Comparison of ENCODE assay signal across 9 cellular contexts in genomic region chr19:44746616-44746945, GRCh38. TPM values are rescaled to one million over a fixed set of nuclear protein-coding genes. Genes with fewer than 3 reads are reported as not detected.
DNase-seq lines count a peak whose midpoint lies in the region; ATAC-seq and TF ChIP-seq lines count a peak whose summit lies in the region.
"Had no signal": no experiment of that assay in that cellular context is flagged by ENCODE, and none has a peak within 500 bp of the region (broad histone marks: within the 10 kb centered on the region; RNA-seq: fewer than 3 reads in every experiment).

No MANE protein-coding gene starts in this region.

- POLR2A ChIA-PET in naive thymus-derived CD4-positive, alpha-beta T cell (lab: Charles Lee) = no interaction called here

- no peaks in the 10 kb centered on the region for H3K27me3 ChIP-seq in heart right ventricle
- H3K27me3 ChIP-seq in naive thymus-derived CD4-positive, alpha-beta T cell (ENCODE audit: control insufficient read depth in 2 of 2, insufficient read depth in 2 of 2, low read length in 2 of 2) = no peaks in the 10 kb centered on the region

- peak overlapping the region in 2 of 10 donors; percentile 91 to 92 for H3K4me3 ChIP-seq in heart right ventricle
- no peak overlapping the region for H3K4me3 ChIP-seq in naive thymus-derived CD4-positive, alpha-beta T cell (ENCODE audit: low read length)
- no peak overlapping the region for H3K4me3 ChIP-seq in urinary bladder (ENCODE audit: low read depth, low read length)

- H3K27ac Mint-ChIP-seq in brain = peak overlapping the region in 1 of 5 experiments; percentile 95
- peak overlapping the region; percentile 87 to 95 (median 93) for H3K27ac Mint-ChIP-seq in naive thymus-derived CD4-positive, alpha-beta T cell

- H3K9me3 ChIP-seq in heart right ventricle = no peaks in the 10 kb centered on the region
- no peaks in the 10 kb centered on the region for H3K9me3 ChIP-seq in naive thymus-derived CD4-positive, alpha-beta T cell (ENCODE audit: control insufficient read depth in 2 of 3, low read length in 3 of 3)

- H3K4me3 Mint-ChIP-seq in brain = peak overlapping the region; percentile 71 to 87 (median 75)
- H3K4me3 Mint-ChIP-seq in naive thymus-derived CD4-positive, alpha-beta T cell = peak overlapping the region; percentile 33 to 95 (median 91)

- 68 to 72% methylated on average over 5 of the region's 5 CpGs for WGBS in heart right ventricle, 2 donors
- 73% methylated on average over 5 of the region's 5 CpGs for WGBS in urinary bladder

- H3K4me1 ChIP-seq in heart right ventricle (peaks cover 22 to 86% (median 75%) of the 10 kb centered on the region in 9 donors), urinary bladder (ENCODE audit: insufficient read depth) (no peaks in the 10 kb centered on the region)
- H3K4me1 ChIP-seq in naive thymus-derived CD4-positive, alpha-beta T cell (ENCODE audit: control insufficient read depth in 2 of 2, insufficient read depth in 2 of 2, low read length in 2 of 2) = peaks cover 18 to 27% of the 10 kb centered on the region in 2 donors

- intact Hi-C loops in heart right ventricle (cut with DNase I) (no loop called here), left ventricle myocardium superior (cut with micrococcal nuclease) (no loop called here)
- intact Hi-C loops in naive thymus-derived CD4-positive, alpha-beta T cell (cut with micrococcal nuclease) = loop anchor here in 1 of 2 donors (5.0 kb wide), 2 partner anchors 346 to 731 kb away; partner anchors contain the start of gene PPP1R37

- peaks cover 41% of the 10 kb centered on the region for H3K4me1 Mint-ChIP-seq in brain
- peaks cover 30 to 54% (median 49%) of the 10 kb centered on the region in 7 donors for H3K4me1 Mint-ChIP-seq in naive thymus-derived CD4-positive, alpha-beta T cell

- peaks cover 0 to 21% (median 0%) of the 10 kb centered on the region in 9 donors for H3K36me3 ChIP-seq in heart right ventricle
- no peaks in the 10 kb centered on the region for H3K36me3 ChIP-seq in naive thymus-derived CD4-positive, alpha-beta T cell (ENCODE audit: control insufficient read depth in 2 of 3, insufficient read depth in 3 of 3, low read length in 3 of 3)
- no peaks in the 10 kb centered on the region for H3K36me3 ChIP-seq in urinary bladder (ENCODE audit: insufficient read depth)

- CTCF ChIA-PET in naive thymus-derived CD4-positive, alpha-beta T cell (lab: Charles Lee) = no interaction called here

- H3K27ac ChIP-seq in heart right ventricle (peak overlapping the region; percentile 93 to 100 (median 97)), urinary bladder (ENCODE audit: low read depth) (peak overlapping the region; percentile 77), caudate nucleus (ENCODE audit: low read depth, low read length) (no peak overlapping the region)
- H3K27ac ChIP-seq in naive thymus-derived CD4-positive, alpha-beta T cell (ENCODE audit: low read depth, low read length) = peak overlapping the region; percentile 97

- ATAC-seq in heart right ventricle (no peak), left ventricle myocardium superior (no peak), HG03439 (IDR thresholded peaks at IDR 0.05; ENCODE audit: unreplicated experiment) (no peak)
- no peak for ATAC-seq in naive thymus-derived CD4-positive, alpha-beta T cell

- no peak for TF ChIP-seq CTCF in heart right ventricle (IDR thresholded peaks at IDR 0.05)
- TF ChIP-seq CTCF in brain (conservative IDR thresholded peaks at IDR 0.05) = no peak

- H3K9me3 Mint-ChIP-seq in brain = peaks cover 0 to 7% (median 0%) of the 10 kb centered on the region in 5 experiments
- H3K9me3 Mint-ChIP-seq in naive thymus-derived CD4-positive, alpha-beta T cell = no peaks in the 10 kb centered on the region

- peaks cover 74% of the 10 kb centered on the region for H3K27me3 Mint-ChIP-seq in brain
- H3K27me3 Mint-ChIP-seq in naive thymus-derived CD4-positive, alpha-beta T cell = peaks cover 0 to 3% (median 0%) of the 10 kb centered on the region in 5 donors

- no peaks in the 10 kb centered on the region for H3K36me3 Mint-ChIP-seq in brain
- H3K36me3 Mint-ChIP-seq in naive thymus-derived CD4-positive, alpha-beta T cell = peaks cover 0 to 30% (median 0%) of the 10 kb centered on the region in 5 donors

- DNase-seq in heart right ventricle (no peak), left ventricle myocardium superior (no peak), caudate nucleus (lab: John Stamatoyannopoulos, UW) (no peak)
- DNase-seq in naive thymus-derived CD4-positive, alpha-beta T cell = no peak
- no peak for DNase-seq in stimulated activated naive CD4-positive, alpha-beta T cell (lab: John Stamatoyannopoulos, UW)
- DNase-seq: mesendoderm had no signal

RNA-seq across cellular contexts. Expression of gene BCL3, which starts 1.9 kb away (rescaled TPM):
- 10 to 100 TPM in 9 of 10 donors, 1 to 10 TPM in 1; 7.1 to 76.3 (median 20.3) TPM for total RNA-seq in heart right ventricle
- polyA plus RNA-seq in heart right ventricle = 10 to 100 TPM; 20.7 to 30.7 TPM
- total RNA-seq in left ventricle myocardium superior = 14.5 TPM
- 4.7 TPM for polyA plus RNA-seq in brain (ENCODE audit: insufficient read depth, low read depth, low replicate concordance)
- total RNA-seq in naive thymus-derived CD4-positive, alpha-beta T cell = 100 to 1,000 TPM in 1 of 5 experiments, 10 to 100 TPM in 4; 10.2 to 107 (median 94.2) TPM
- 1 to 10 TPM; 3.3 to 8.9 TPM for polyA plus RNA-seq in naive thymus-derived CD4-positive, alpha-beta T cell
- 2.5 TPM for total RNA-seq in urinary bladder
- 93.0 TPM for polyA plus RNA-seq in urinary bladder

RNA-seq across cellular contexts. Expression of gene CBLC, which starts 31.1 kb away (rescaled TPM):
- total RNA-seq in heart right ventricle (under 1 TPM in 1 of 10 donors, not detected in 9; 0.38 TPM), left ventricle myocardium superior (not detected), urinary bladder (4.7 TPM)
- polyA plus RNA-seq in heart right ventricle (not detected), brain (ENCODE audit: insufficient read depth, low read depth, low replicate concordance) (3.5 TPM), urinary bladder (6.1 TPM)
- not detected for total RNA-seq in naive thymus-derived CD4-positive, alpha-beta T cell
- polyA plus RNA-seq in naive thymus-derived CD4-positive, alpha-beta T cell = not detected

RNA-seq across cellular contexts. Expression of gene CEACAM16, which starts 47.6 kb away (rescaled TPM):
- total RNA-seq in heart right ventricle (not detected), left ventricle myocardium superior (not detected), urinary bladder (not detected)
- polyA plus RNA-seq in heart right ventricle (not detected), brain (ENCODE audit: insufficient read depth, low read depth, low replicate concordance) (not detected), urinary bladder (not detected)
- not detected for total RNA-seq in naive thymus-derived CD4-positive, alpha-beta T cell
- not detected for polyA plus RNA-seq in naive thymus-derived CD4-positive, alpha-beta T cell
